ENCODE assay signal across 9 cellular contexts in genomic region chr19:18306903-18307681, GRCh38. TPM values are rescaled to one million over a fixed set of nuclear protein-coding genes. Genes with fewer than 3 reads are reported as not detected.
DNase-seq lines count a peak whose midpoint lies in the region; ATAC-seq, FAIRE-seq and TF ChIP-seq lines count a peak whose summit lies in the region.
"Had no signal": no experiment of that assay in that cellular context is flagged by ENCODE, and none has a peak within 500 bp of the region (broad histone marks: within the 10 kb centered on the region; RNA-seq: fewer than 3 reads in every experiment).

No MANE protein-coding gene starts in this region.

- WGBS in mesodermal cell (ENCODE audit: insufficient coverage in 2 of 2), 2 experiments, result 94 to 95% methylated on average over 26 to 33 of the region's 33 CpGs
- 64 to 66% methylated on average over 24 to 25 of the region's 33 CpGs for WGBS in upper lobe of left lung, 2 donors

- H3K36me3 ChIP-seq in astrocyte (ENCODE audit: insufficient read depth, low read length) (peaks cover 2% of the 10 kb centered on the region), mesodermal cell (ENCODE audit: control insufficient read depth, insufficient read depth, low read length) (peaks cover 57% of the 10 kb centered on the region), upper lobe of left lung (peaks cover 0 to 40% (median 29%) of the 10 kb centered on the region in 4 donors)

- no peaks in the 10 kb centered on the region for H3K79me2 ChIP-seq in astrocyte (ENCODE audit: insufficient read depth, low read length)

- ATAC-seq in upper lobe of left lung (ENCODE audit: low FRiP score in 2 of 2), result no peak

- H3K27me3 ChIP-seq in astrocyte (ENCODE audit: insufficient read depth, low read length), result no peaks in the 10 kb centered on the region
- no peaks in the 10 kb centered on the region for H3K27me3 ChIP-seq in upper lobe of left lung
- H3K27me3 ChIP-seq: SJSA1 had no signal

- H3K4me2 ChIP-seq in astrocyte (ENCODE audit: low read length), result no peak overlapping the region

- peaks cover 19% of the 10 kb centered on the region for H3K4me1 Mint-ChIP-seq in astrocyte (ENCODE audit: low read depth, unreplicated experiment)

- no peak for FAIRE-seq in astrocyte (lab: Jason Lieb, UNC)

- H3K9ac ChIP-seq in astrocyte (ENCODE audit: low read length), result no peak overlapping the region

- H3K9me3 ChIP-seq in astrocyte (ENCODE audit: insufficient read depth, low read depth, low read length) (no peaks in the 10 kb centered on the region), mesodermal cell (ENCODE audit: control insufficient read depth, low read length) (no peaks in the 10 kb centered on the region), upper lobe of left lung (no peaks in the 10 kb centered on the region)
- H3K9me3 ChIP-seq: SJSA1 had no signal

- H3K27ac Mint-ChIP-seq in astrocyte (ENCODE audit: unreplicated experiment), result peak overlapping the region; percentile 43

- TF ChIP-seq EP300 in upper lobe of left lung (IDR thresholded peaks at IDR 0.05), result no peak

- H3K27me3 Mint-ChIP-seq in astrocyte (ENCODE audit: low read depth, unreplicated experiment), result no peaks in the 10 kb centered on the region

- H4K20me1 ChIP-seq in astrocyte (ENCODE audit: insufficient read depth, low read length), result no peaks in the 10 kb centered on the region

- no peak for TF ChIP-seq CTCF in astrocyte (IDR thresholded peaks at IDR 0.05; ENCODE audit: insufficient read depth, low read depth, low read length)
- peak in 2 of 6 experiments; percentile 8 to 9 for TF ChIP-seq CTCF in upper lobe of left lung (IDR thresholded peaks at IDR 0.05)

- H3K4me1 ChIP-seq in astrocyte (ENCODE audit: insufficient read depth, low read length) (peaks cover 21% of the 10 kb centered on the region), mesodermal cell (ENCODE audit: control insufficient read depth, insufficient read depth, low read length, poor library complexity, severe bottlenecking) (peaks cover 24% of the 10 kb centered on the region), upper lobe of left lung (peaks cover 36 to 63% (median 48%) of the 10 kb centered on the region in 4 donors)

- no peak overlapping the region for H3K4me3 ChIP-seq in astrocyte (ENCODE audit: insufficient read depth, low read depth, low read length)
- no peak overlapping the region for H3K4me3 ChIP-seq in mesodermal cell (ENCODE audit: extremely low read depth, insufficient read depth, low read length, poor library complexity, severe bottlenecking)
- no peak overlapping the region for H3K4me3 ChIP-seq in upper lobe of left lung
- H3K4me3 ChIP-seq: SJSA1 had no signal

- TF ChIP-seq POLR2A in upper lobe of left lung (IDR thresholded peaks at IDR 0.05), result no peak

- H2AFZ ChIP-seq in astrocyte (ENCODE audit: low read depth, low read length), result no peak overlapping the region

- no peak overlapping the region for H3K4me3 Mint-ChIP-seq in astrocyte (ENCODE audit: unreplicated experiment)

- peak; percentile 21 for DNase-seq in activated naive CD4-positive, alpha-beta T cell treated with Interleukin-2 at 50 U/mL for 16 hours
- no peak for DNase-seq in activated naive CD4-positive, alpha-beta T cell (lab: John Stamatoyannopoulos, UW)
- DNase-seq in astrocyte (ENCODE audit: low read depth) (no peak), upper lobe of left lung (peak in 1 of 2 donors; percentile 65), NCI-H146 treated with DMSO at 0.1 percent for 48 hours (lab: John Stamatoyannopoulos, UW; ENCODE audit: unreplicated experiment) (no peak), NCI-H2029 treated with DMSO at 0.1 percent for 48 hours (lab: John Stamatoyannopoulos, UW) (no peak), GOT3 (lab: John Stamatoyannopoulos, UW) (no peak)

- no peaks in the 10 kb centered on the region for H3K9me3 Mint-ChIP-seq in astrocyte (ENCODE audit: unreplicated experiment)

- H3K27ac ChIP-seq in astrocyte (ENCODE audit: low read depth, low read length) (no peak overlapping the region), mesodermal cell (ENCODE audit: low read depth, low read length, severe bottlenecking) (peak overlapping the region; percentile 37), upper lobe of left lung (peak overlapping the region; percentile 57 to 98 (median 94))
- H3K27ac ChIP-seq: SJSA1 had no signal

- H3K36me3 Mint-ChIP-seq in astrocyte (ENCODE audit: low read depth, unreplicated experiment), result peaks cover 2% of the 10 kb centered on the region

RNA-seq across cellular contexts. Expression of gene LSM4, which starts 15.8 kb away (rescaled TPM):
- total RNA-seq in astrocyte, result 102 and 127 TPM in 2 replicates
- polyA plus RNA-seq in mesodermal cell (2013, experiment 1 of 2), result 196 TPM
- polyA plus RNA-seq in mesodermal cell (2013, experiment 2 of 2), result 181 TPM
- total RNA-seq in upper lobe of left lung, result 100 to 1,000 TPM in 4 of 6 donors, 10 to 100 TPM in 2; 39.8 to 147 (median 107) TPM

RNA-seq across cellular contexts. Expression of gene JUND, which starts 25.7 kb away (rescaled TPM):
- 151 and 161 TPM in 2 replicates for total RNA-seq in astrocyte
- polyA plus RNA-seq in mesodermal cell (2013, experiment 1 of 2), result 239 TPM
- polyA plus RNA-seq in mesodermal cell (2013, experiment 2 of 2), result 198 TPM
- 1,000 to 10,000 TPM in 1 of 6 donors, 100 to 1,000 TPM in 5; 281 to 1,101 (median 639) TPM for total RNA-seq in upper lobe of left lung

RNA-seq across cellular contexts. Expression of gene IQCN, which starts 32.8 kb away (rescaled TPM):
- total RNA-seq in astrocyte (1.3 and 1.7 TPM in 2 replicates), upper lobe of left lung (10 to 100 TPM in 3 of 6 donors, 1 to 10 TPM in 3; 6.3 to 58.7 (median 11.7) TPM)
- 1.3 TPM for polyA plus RNA-seq in mesodermal cell (2013, experiment 1 of 2)
- 1.4 TPM for polyA plus RNA-seq in mesodermal cell (2013, experiment 2 of 2)

RNA-seq across cellular contexts. Expression of gene PGPEP1, which starts 33.3 kb away (rescaled TPM):
- 20.6 and 28.4 TPM in 2 replicates for total RNA-seq in astrocyte
- polyA plus RNA-seq in mesodermal cell (2013, experiment 1 of 2), result 12.9 TPM
- polyA plus RNA-seq in mesodermal cell (2013, experiment 2 of 2), result 9.9 TPM
- 10 to 100 TPM; 15.5 to 42.8 (median 28.1) TPM for total RNA-seq in upper lobe of left lung
